ENCODE assay signal across 11 cellular contexts in the genomic region with DNA sequence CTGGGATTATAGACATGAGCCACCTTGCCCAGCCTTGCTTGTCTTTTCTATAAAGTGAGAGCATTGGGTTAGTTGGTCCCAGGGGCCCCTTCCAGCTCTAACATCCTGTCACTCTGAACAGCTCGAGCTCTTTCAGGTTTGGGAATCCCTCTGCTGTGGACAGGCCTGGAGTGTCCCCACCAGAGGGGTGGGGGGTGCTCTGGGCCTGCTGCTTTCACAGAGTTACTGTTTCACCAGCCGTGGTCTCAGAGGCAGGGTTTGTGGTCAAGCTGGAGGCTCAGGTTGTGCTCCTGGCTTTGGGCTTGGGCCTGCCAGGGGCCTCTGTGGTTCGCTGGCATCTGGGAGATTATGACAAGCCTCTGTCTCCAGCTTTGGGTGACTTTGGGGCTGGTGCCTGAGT. TPM values are rescaled to one million over a fixed set of nuclear protein-coding genes. Genes with fewer than 3 reads are reported as not detected.
DNase-seq lines count a peak whose midpoint lies in the region; ATAC-seq and TF ChIP-seq lines count a peak whose summit lies in the region.
"Had no signal": no experiment of that assay in that cellular context is flagged by ENCODE, and none has a peak within 500 bp of the region (broad histone marks: within the 10 kb centered on the region; RNA-seq: fewer than 3 reads in every experiment).

No MANE protein-coding gene starts in this region.

- DNase-seq in Panc1 (ENCODE audit: low read depth, low spot score) (no peak), renal cortical epithelial cell (ENCODE audit: low read depth) (peak; percentile 52), SIG-M5 treated with dmso at 0.1 percent for 504 hours (lab: John Stamatoyannopoulos, UW; ENCODE audit: unreplicated experiment) (no peak), SW 1271 (lab: John Stamatoyannopoulos, UW) (no peak), DMS53 (lab: John Stamatoyannopoulos, UW) (no peak)
- DNase-seq in stimulated activated naive CD4-positive, alpha-beta T cell (lab: John Stamatoyannopoulos, UW) = no peak
- DNase-seq: activated CD4-positive, CD25-positive, alpha-beta regulatory T cell; NCI-H146 had no signal

- no peak for TF ChIP-seq CTCF in Panc1 (IDR thresholded peaks at IDR 0.05)

- POLR2A ChIA-PET in Panc1 (lab: Charles Lee) = interaction anchor here (0.5 to 0.6 kb wide), 2 partner anchors 12 to 20 kb away, joined by 4 to 5 read pairs; no protein-coding TSS in a partner anchor

- no peaks in the 10 kb centered on the region for H3K9me3 ChIP-seq in Panc1 (ENCODE audit: control insufficient read depth, insufficient read depth, low read depth, low read length)

- H3K27ac ChIP-seq in Panc1 (ENCODE audit: low read length) = peak overlapping the region; percentile 49

- no peaks in the 10 kb centered on the region for H3K36me3 ChIP-seq in Panc1 (ENCODE audit: control insufficient read depth, insufficient read depth, low read length)

- H3K27me3 ChIP-seq in Panc1 (ENCODE audit: control insufficient read depth, insufficient read depth, low read length) = no peaks in the 10 kb centered on the region

- intact Hi-C loops in Panc1 (cut with micrococcal nuclease; ENCODE audit: unreplicated experiment) = loop anchor here (2.0 kb wide), 1 partner anchor 48 kb away; no protein-coding TSS in a partner anchor

- H3K4me1 ChIP-seq in Panc1 (ENCODE audit: control insufficient read depth, insufficient read depth, low read length) = peaks cover 26% of the 10 kb centered on the region

- in situ Hi-C loops in GM18951 (cut with MboI; ENCODE audit: low sequenced_read_pairs, unreplicated experiment) = no loop called here
- in situ Hi-C loops in Panc1 (cut with HindIII; ENCODE audit: low pct_unique_long_range_greater_than_20kb, low sequenced_read_pairs) = no loop called here

- peak; percentile 33 for TF ChIP-seq POLR2A in GM18951 (IDR thresholded peaks at IDR 0.05; ENCODE audit: extremely low read depth, insufficient read depth, insufficient read length)

- no peak overlapping the region for H3K4me3 ChIP-seq in Panc1 (ENCODE audit: low read depth in 2 of 2, low read length in 2 of 2)
- H3K4me3 ChIP-seq: lung had no signal

- no TSS peak for BruUV-seq in Panc1 (replicated peaks; lab: Mats Ljungman, UMichigan)

- ATAC-seq in HG02759 (IDR thresholded peaks at IDR 0.05; ENCODE audit: unreplicated experiment) (peak; percentile 38), Panc1 (no peak)

- CTCF ChIA-PET in Panc1 (lab: Charles Lee) = interaction anchor here (0.5 to 0.6 kb wide), 2 partner anchors 33 to 285 kb away, joined by 3 read pairs; no protein-coding TSS in a partner anchor

RNA-seq across cellular contexts. Expression of a gene that starts 59.7 kb away (rescaled TPM):
- 15.1 TPM for total RNA-seq in Panc1 (2021; ENCODE audit: unreplicated experiment)
- polyA plus RNA-seq in Panc1 (2012; ENCODE audit: insufficient read length) = 17.2 TPM
- total RNA-seq in renal cortical epithelial cell = 6.4 and 17.3 TPM in 2 replicates
